ENCODE assay signal across 9 cellular contexts in the genomic region with DNA sequence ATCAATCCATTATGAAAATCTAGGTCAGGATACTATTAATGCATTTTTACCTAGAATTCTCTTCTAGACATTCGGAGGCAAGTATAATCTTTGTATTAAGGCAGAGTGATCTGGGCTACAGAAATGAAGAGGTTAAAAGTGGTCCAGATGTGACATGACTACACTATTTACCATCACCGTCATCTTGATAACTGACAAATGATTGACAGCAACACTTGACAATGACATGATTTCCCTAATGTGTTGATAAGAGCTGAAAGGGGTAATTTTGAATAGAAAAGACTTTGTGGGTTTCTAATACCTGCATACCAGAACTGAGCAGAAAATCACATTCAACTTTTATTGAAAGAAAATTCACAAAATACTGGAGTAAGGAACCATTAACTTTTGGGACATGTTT.
"Had no signal": no experiment of that assay in that cellular context is flagged by ENCODE, and none has a peak within 500 bp of the region (broad histone marks: within the 10 kb centered on the region; RNA-seq: fewer than 3 reads in every experiment).

No MANE protein-coding gene starts in this region.

- H3K4me3 Mint-ChIP-seq: GM23338, H9, HFFc6 had no signal

- H3K9me3 ChIP-seq: HAP-1 had no signal

- H3K4me3 ChIP-seq: GM23248, GM23338, HAP-1 had no signal

- ATAC-seq: GM23338, HCT116 had no signal

- H3K4me2 ChIP-seq: GM23338 had no signal

- H2AFZ ChIP-seq: GM23248, GM23338 had no signal

- H3K4me1 ChIP-seq: HAP-1 had no signal

- H3K27ac ChIP-seq: GM23248 had no signal

- DNase-seq: GM23248, GOT3, H7, H9, HCEC 1CT, HFFc6 had no signal

- H3K9ac ChIP-seq: GM23248 had no signal

- H3K27ac Mint-ChIP-seq: GM23338, H9, HFFc6 had no signal

- H3K36me3 ChIP-seq: HAP-1 had no signal
